12 cellular contexts compared by ENCODE assay signal in the genomic region with DNA sequence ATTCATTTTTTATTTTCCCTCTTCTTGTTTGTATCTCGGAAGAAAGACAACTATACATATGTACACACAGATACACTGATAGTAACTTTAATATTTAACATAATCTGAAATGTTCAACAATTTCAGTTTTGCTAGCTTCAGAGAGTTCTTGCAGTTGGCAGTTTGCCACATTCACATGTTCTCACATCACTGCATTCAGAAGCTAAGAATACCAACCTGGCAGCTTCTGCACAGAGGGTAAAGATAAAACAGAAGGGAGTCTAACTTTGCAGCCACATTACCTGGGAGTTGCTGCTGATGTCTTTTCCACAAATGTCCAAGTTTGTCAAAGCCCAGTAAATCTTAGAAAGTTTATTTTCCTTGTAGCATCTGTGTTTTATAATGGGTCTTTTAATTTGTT.
DNase-seq lines count a peak whose midpoint lies in the region; ATAC-seq and TF ChIP-seq lines count a peak whose summit lies in the region.
"Had no signal": no experiment of that assay in that cellular context is flagged by ENCODE, and none has a peak within 500 bp of the region (broad histone marks: within the 10 kb centered on the region; RNA-seq: fewer than 3 reads in every experiment).

No MANE protein-coding gene starts in this region.

- TF ChIP-seq CTCF in cardiac fibroblast (IDR thresholded peaks at IDR 0.05; ENCODE audit: low read depth, low read length) (no peak), nephron (IDR thresholded peaks at IDR 0.05; ENCODE audit: unreplicated experiment in 3 of 3) (no peak)

- TF ChIP-seq RAD21 in Ishikawa (IDR thresholded peaks at IDR 0.05; ENCODE audit: low read depth) = no peak

- peak overlapping the region; percentile 32 to 87 (median 76) for H3K27ac Mint-ChIP-seq in nephron
- H3K27ac Mint-ChIP-seq: activated naive CD8-positive, alpha-beta T cell treated with anti-CD3 and anti-CD28 coated beads for 36 hours had no signal

- no peak for TF ChIP-seq EP300 in Ishikawa (IDR thresholded peaks at IDR 0.05; ENCODE audit: borderline replicate concordance)

- no peaks in the 10 kb centered on the region for H3K9me3 Mint-ChIP-seq in nephron
- H3K9me3 Mint-ChIP-seq: activated naive CD8-positive, alpha-beta T cell treated with anti-CD3 and anti-CD28 coated beads for 36 hours had no signal

- H3K36me3 Mint-ChIP-seq in nephron (ENCODE audit: low read depth) = no peaks in the 10 kb centered on the region
- H3K36me3 Mint-ChIP-seq: activated naive CD8-positive, alpha-beta T cell treated with anti-CD3 and anti-CD28 coated beads for 36 hours had no signal

- peaks cover 23% of the 10 kb centered on the region for H3K4me1 Mint-ChIP-seq in nephron
- H3K4me1 Mint-ChIP-seq: activated naive CD8-positive, alpha-beta T cell treated with anti-CD3 and anti-CD28 coated beads for 36 hours had no signal

- ATAC-seq in GM21723 (IDR thresholded peaks at IDR 0.05; ENCODE audit: unreplicated experiment) (no peak), HG02759 (IDR thresholded peaks at IDR 0.05; ENCODE audit: unreplicated experiment) (no peak)
- ATAC-seq: Panc1 had no signal

- DNase-seq in DMS53 (lab: John Stamatoyannopoulos, UW) (peak; percentile 1), DMS53 treated with DMSO at 0.1 percent for 48 hours (lab: John Stamatoyannopoulos, UW; ENCODE audit: unreplicated experiment) (no peak), cardiac fibroblast (ENCODE audit: low read depth in 2 of 2) (peak; percentile 34 to 60), SW480 (ENCODE audit: low spot score) (no peak)
- DNase-seq: activated naive CD8-positive, alpha-beta T cell treated with anti-CD3 and anti-CD28 coated beads for 36 hours; NCI-H187 had no signal

- no peaks in the 10 kb centered on the region for H3K27me3 Mint-ChIP-seq in nephron (ENCODE audit: low read depth)
- H3K27me3 Mint-ChIP-seq: activated naive CD8-positive, alpha-beta T cell treated with anti-CD3 and anti-CD28 coated beads for 36 hours had no signal

- peak overlapping the region in 1 of 3 experiments; percentile 10 for H3K4me3 Mint-ChIP-seq in nephron
- H3K4me3 Mint-ChIP-seq: activated naive CD8-positive, alpha-beta T cell treated with anti-CD3 and anti-CD28 coated beads for 36 hours had no signal

- H3K4me3 ChIP-seq in cardiac fibroblast (replicated peaks in 1 of 2; ENCODE audit: low read depth in 2 of 2, low read length in 2 of 2) = no peak overlapping the region
- H3K4me3 ChIP-seq: thoracic aorta had no signal

TF ChIP-seq in Ishikawa, 13 proteins besides CTCF, POLR2A, EP300 and RAD21:
- no peak for TF ChIP-seq USF1 (IDR thresholded peaks at IDR 0.05)
- TF ChIP-seq YY1 (IDR thresholded peaks at IDR 0.05; ENCODE audit: low read depth) = no peak
- TF ChIP-seq EGR1 (IDR thresholded peaks at IDR 0.05) = no peak
- TF ChIP-seq CEBPB (IDR thresholded peaks at IDR 0.05) = no peak
- TF ChIP-seq, protein P1, sequence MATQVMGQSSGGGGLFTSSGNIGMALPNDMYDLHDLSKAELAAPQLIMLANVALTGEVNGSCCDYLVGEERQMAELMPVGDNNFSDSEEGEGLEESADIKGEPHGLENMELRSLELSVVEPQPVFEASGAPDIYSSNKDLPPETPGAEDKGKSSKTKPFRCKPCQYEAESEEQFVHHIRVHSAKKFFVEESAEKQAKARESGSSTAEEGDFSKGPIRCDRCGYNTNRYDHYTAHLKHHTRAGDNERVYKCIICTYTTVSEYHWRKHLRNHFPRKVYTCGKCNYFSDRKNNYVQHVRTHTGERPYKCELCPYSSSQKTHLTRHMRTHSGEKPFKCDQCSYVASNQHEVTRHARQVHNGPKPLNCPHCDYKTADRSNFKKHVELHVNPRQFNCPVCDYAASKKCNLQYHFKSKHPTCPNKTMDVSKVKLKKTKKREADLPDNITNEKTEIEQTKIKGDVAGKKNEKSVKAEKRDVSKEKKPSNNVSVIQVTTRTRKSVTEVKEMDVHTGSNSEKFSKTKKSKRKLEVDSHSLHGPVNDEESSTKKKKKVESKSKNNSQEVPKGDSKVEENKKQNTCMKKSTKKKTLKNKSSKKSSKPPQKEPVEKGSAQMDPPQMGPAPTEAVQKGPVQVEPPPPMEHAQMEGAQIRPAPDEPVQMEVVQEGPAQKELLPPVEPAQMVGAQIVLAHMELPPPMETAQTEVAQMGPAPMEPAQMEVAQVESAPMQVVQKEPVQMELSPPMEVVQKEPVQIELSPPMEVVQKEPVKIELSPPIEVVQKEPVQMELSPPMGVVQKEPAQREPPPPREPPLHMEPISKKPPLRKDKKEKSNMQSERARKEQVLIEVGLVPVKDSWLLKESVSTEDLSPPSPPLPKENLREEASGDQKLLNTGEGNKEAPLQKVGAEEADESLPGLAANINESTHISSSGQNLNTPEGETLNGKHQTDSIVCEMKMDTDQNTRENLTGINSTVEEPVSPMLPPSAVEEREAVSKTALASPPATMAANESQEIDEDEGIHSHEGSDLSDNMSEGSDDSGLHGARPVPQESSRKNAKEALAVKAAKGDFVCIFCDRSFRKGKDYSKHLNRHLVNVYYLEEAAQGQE (IDR thresholded peaks at IDR 0.05; ENCODE audit: low read depth) = no peak
- no peak for TF ChIP-seq CREB1 (IDR thresholded peaks at IDR 0.05; ENCODE audit: low read depth)
- no peak for TF ChIP-seq TAF1 (IDR thresholded peaks at IDR 0.05; ENCODE audit: low read depth)
- TF ChIP-seq NFIC (IDR thresholded peaks at IDR 0.05) = peak; percentile 33; the same call in 1 of the 2 replicates
- TF ChIP-seq TCF12 (IDR thresholded peaks at IDR 0.05; ENCODE audit: low read depth) = no peak

Comparison
In these comparisons a context has a peak if more than half of its experiments do, and no peak if none do; other contexts are left out.
1. DNase-seq: peak in DMS53 (single experiment) and cardiac fibroblast (2 of 2); none in DMS53 treated with DMSO at 0.1 percent for 48 hours (single experiment) and SW480 (single experiment).